In the genomic region with DNA sequence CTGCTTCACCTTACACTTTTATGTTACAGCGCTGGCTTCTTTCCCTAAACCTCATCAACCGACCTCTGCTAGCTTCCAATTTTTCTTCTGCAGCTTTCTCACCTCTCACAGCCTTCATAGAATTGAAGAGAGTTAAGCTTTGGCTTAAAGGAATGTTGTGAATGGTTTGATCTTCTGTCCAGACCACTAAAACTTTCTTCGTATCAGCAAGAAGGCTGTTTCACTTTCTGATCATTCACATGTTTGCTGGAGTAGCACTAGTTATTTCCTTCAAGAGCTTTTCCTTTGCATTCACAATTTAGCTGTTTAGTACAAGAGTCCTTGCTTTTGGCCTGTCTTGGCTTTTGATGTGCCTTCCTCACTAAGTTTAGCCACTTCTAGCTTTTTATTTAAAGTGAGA, we compare ENCODE assay signal across 11 cellular contexts. TPM values are rescaled to one million over a fixed set of nuclear protein-coding genes. Genes with fewer than 3 reads are reported as not detected.
A peak's percentile ranks its signal among the peaks of the same experiment; 100 is the strongest.
DNase-seq lines count a peak whose midpoint lies in the region; ATAC-seq, FAIRE-seq and TF ChIP-seq lines count a peak whose summit lies in the region.
"Had no signal": no experiment of that assay in that cellular context is flagged by ENCODE, and none has a peak within 500 bp of the region (broad histone marks: within the 10 kb centered on the region; RNA-seq: fewer than 3 reads in every experiment).

No MANE protein-coding gene starts in this region.

- peaks cover 35 to 70% (median 69%) of the 10 kb centered on the region in 3 donors for H3K4me1 Mint-ChIP-seq in T-cell
- peaks cover 43 to 62% of the 10 kb centered on the region in 2 donors for H3K4me1 Mint-ChIP-seq in immature natural killer cell

- H3K27ac ChIP-seq in A549 = peak overlapping the region; percentile 22 to 73; a peak in 4 of 6 replicates
- H3K27ac ChIP-seq in thyroid gland = no peak overlapping the region
- H3K27ac ChIP-seq: BLaER1 had no signal

- 79% methylated on average over 3 of the region's 3 CpGs for WGBS in A549 (ENCODE audit: missing lambda C conversion rate)
- 70 to 73% methylated on average over 3 of the region's 3 CpGs for WGBS in thyroid gland, 2 donors

- peaks cover 8% of the 10 kb centered on the region for H3K36me3 Mint-ChIP-seq in T-cell
- H3K36me3 Mint-ChIP-seq in immature natural killer cell = no peaks in the 10 kb centered on the region

- H3K4me3 ChIP-seq in A549 (no peak overlapping the region), thyroid gland (replicated peaks in 1 of 3) (no peak overlapping the region)
- H3K4me3 ChIP-seq: BLaER1 had no signal

- H3K27ac Mint-ChIP-seq in T-cell = peak overlapping the region; percentile 94 to 96
- H3K27ac Mint-ChIP-seq in immature natural killer cell = peak overlapping the region; percentile 74 to 96 (median 93)

- TF ChIP-seq CTCF in A549 (IDR thresholded peaks at IDR 0.05) (no peak), thyroid gland (IDR thresholded peaks at IDR 0.05) (no peak)

- no peak for DNase-seq in A549 (ENCODE audit: low read depth in 1 of 2, low spot score in 1 of 2)
- DNase-seq in T-cell = no peak
- DNase-seq in immature natural killer cell = peak; percentile 17 to 30 (median 18)
- no peak for DNase-seq in NCI-H69 (lab: John Stamatoyannopoulos, UW)
- no peak for DNase-seq in NCI-H2196 treated with DMSO at 0.1 percent for 48 hours (lab: John Stamatoyannopoulos, UW; ENCODE audit: unreplicated experiment)
- no peak for DNase-seq in RKO (ENCODE audit: low spot score)
- DNase-seq in thyroid gland = no peak
- DNase-seq: activated CD8-positive, alpha-beta memory T cell treated with anti-CD3 and anti-CD28 coated beads for 24 hours had no signal

- TF ChIP-seq RAD21 in A549 (conservative IDR thresholded peaks at IDR 0.05 in 1 of 2, IDR thresholded peaks at IDR 0.05 in 1 of 2) = no peak

- peak overlapping the region; percentile 84 for H3K4me2 ChIP-seq in A549
- H3K4me2 ChIP-seq: BLaER1 had no signal

- intact Hi-C loops in thyroid gland (cut with DNase I) = no loop called here

- H3K27me3 ChIP-seq in thyroid gland = no peaks in the 10 kb centered on the region
- H3K27me3 ChIP-seq: BLaER1 had no signal

- H3K27me3 Mint-ChIP-seq in T-cell (no peaks in the 10 kb centered on the region), immature natural killer cell (ENCODE audit: low read depth in 3 of 3) (no peaks in the 10 kb centered on the region)

- H3K9me3 Mint-ChIP-seq in T-cell (no peaks in the 10 kb centered on the region), immature natural killer cell (no peaks in the 10 kb centered on the region)

- no peak for TF ChIP-seq POLR2A in A549 (IDR thresholded peaks at IDR 0.05; ENCODE audit: low read length)
- no peak for TF ChIP-seq POLR2A in thyroid gland (IDR thresholded peaks at IDR 0.05)

- CTCF ChIA-PET in A549 (lab: Yijun Ruan, JAX) (interaction anchor here (0.8 to 1.3 kb wide), 5 partner anchors 135 to 474 kb away, joined by 3 to 4 read pairs (median 3); no protein-coding TSS in a partner anchor), T-cell (lab: Charles Lee) (interaction anchor here (0.5 to 1.3 kb wide), 6 partner anchors 16 to 474 kb away, joined by 3 to 5 read pairs (median 3); a partner anchor contains a TSS)

- POLR2A ChIA-PET in A549 (lab: Yijun Ruan, JAX) (no interaction called here), T-cell (lab: Charles Lee) (interaction anchor here in 1 of 2 donors (0.7 to 1.1 kb wide), 3 partner anchors 18 to 57 kb away, joined by 3 to 5 read pairs (median 3); no protein-coding TSS in a partner anchor)

- H3K9me3 ChIP-seq in A549 (no peaks in the 10 kb centered on the region), thyroid gland (no peaks in the 10 kb centered on the region)

- H3K4me1 ChIP-seq in A549 = peaks cover 98% of the 10 kb centered on the region
- peaks cover 3 to 36% of the 10 kb centered on the region in 2 donors for H3K4me1 ChIP-seq in thyroid gland

- H3K36me3 ChIP-seq in thyroid gland = no peaks in the 10 kb centered on the region

- TF ChIP-seq EP300 in A549 (IDR thresholded peaks at IDR 0.05) = no peak

- H3K4me3 Mint-ChIP-seq in T-cell (peak overlapping the region; percentile 75 to 84 (median 78)), immature natural killer cell (peak overlapping the region; percentile 79 to 93 (median 86))

- ATAC-seq in A549 (no peak), GM21390 (IDR thresholded peaks at IDR 0.05; ENCODE audit: unreplicated experiment) (peak; percentile 36), T-cell (replicated peaks in 1 of 4) (peak in 1 of 4 experiments; percentile 41)

- no peak for FAIRE-seq in A549 (lab: Jason Lieb, UNC)
- FAIRE-seq: islet of Langerhans had no signal

TF ChIP-seq in A549, 52 proteins besides CTCF, POLR2A, EP300 and RAD21:
- TF ChIP-seq, protein P1, sequence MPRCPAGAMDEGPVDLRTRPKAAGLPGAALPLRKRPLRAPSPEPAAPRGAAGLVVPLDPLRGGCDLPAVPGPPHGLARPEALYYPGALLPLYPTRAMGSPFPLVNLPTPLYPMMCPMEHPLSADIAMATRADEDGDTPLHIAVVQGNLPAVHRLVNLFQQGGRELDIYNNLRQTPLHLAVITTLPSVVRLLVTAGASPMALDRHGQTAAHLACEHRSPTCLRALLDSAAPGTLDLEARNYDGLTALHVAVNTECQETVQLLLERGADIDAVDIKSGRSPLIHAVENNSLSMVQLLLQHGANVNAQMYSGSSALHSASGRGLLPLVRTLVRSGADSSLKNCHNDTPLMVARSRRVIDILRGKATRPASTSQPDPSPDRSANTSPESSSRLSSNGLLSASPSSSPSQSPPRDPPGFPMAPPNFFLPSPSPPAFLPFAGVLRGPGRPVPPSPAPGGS (IDR thresholded peaks at IDR 0.05) = no peak
- TF ChIP-seq POLR2AphosphoS2 (conservative IDR thresholded peaks at IDR 0.05; ENCODE audit: low read length) (no peak), ZFP36 (IDR thresholded peaks at IDR 0.05; ENCODE audit: borderline replicate concordance, partially characterized antibody) (no peak), ESRRA (IDR thresholded peaks at IDR 0.05; ENCODE audit: borderline replicate concordance, low read length) (no peak), ZC3H11A (IDR thresholded peaks at IDR 0.05) (no peak), MAZ (IDR thresholded peaks at IDR 0.05; ENCODE audit: borderline replicate concordance, low read depth, low read length) (no peak), ZNF302 (CRISPR knock-in tag; IDR thresholded peaks at IDR 0.05) (no peak), HOXB5 (CRISPR knock-in tag; IDR thresholded peaks at IDR 0.05) (no peak), CHD4 (IDR thresholded peaks at IDR 0.05; ENCODE audit: borderline replicate concordance) (no peak), RNF2 (IDR thresholded peaks at IDR 0.05; ENCODE audit: borderline replicate concordance, low read depth) (no peak)
- TF ChIP-seq, protein P2, sequence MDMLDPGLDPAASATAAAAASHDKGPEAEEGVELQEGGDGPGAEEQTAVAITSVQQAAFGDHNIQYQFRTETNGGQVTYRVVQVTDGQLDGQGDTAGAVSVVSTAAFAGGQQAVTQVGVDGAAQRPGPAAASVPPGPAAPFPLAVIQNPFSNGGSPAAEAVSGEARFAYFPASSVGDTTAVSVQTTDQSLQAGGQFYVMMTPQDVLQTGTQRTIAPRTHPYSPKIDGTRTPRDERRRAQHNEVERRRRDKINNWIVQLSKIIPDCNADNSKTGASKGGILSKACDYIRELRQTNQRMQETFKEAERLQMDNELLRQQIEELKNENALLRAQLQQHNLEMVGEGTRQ (IDR thresholded peaks at IDR 0.05) = no peak

RNA-seq across cellular contexts. Expression of a gene that starts 49.5 kb away (rescaled TPM):
- polyA plus RNA-seq in A549 (2011; rRNA removed) (73.0 and 79.5 TPM in 2 replicates), A549 (2017; fragmentation: RNase III; extraction: RNeasy Plus Mini Kit Qiagen cat#74134 plus additional on column Dnase treatment) (46.5 to 48.8 TPM (median 48.2 TPM) in 3 replicates), immature natural killer cell (100 to 1,000 TPM in 1 of 3 donors, 10 to 100 TPM in 2; 87.3 to 142 (median 92.6) TPM)
- 14.9 and 18.7 TPM in 2 replicates for polyA plus RNA-seq in A549 (2012; cell fraction: cytosol; rRNA removed)
- polyA plus RNA-seq in A549 (2012; cell fraction: nucleus; rRNA removed) = 10.0 and 13.8 TPM in 2 replicates
- polyA minus RNA-seq in A549 (2011; rRNA and poly(A)+ RNA removed) = 82.2 and 84.0 TPM in 2 replicates
- total RNA-seq in T-cell (100 to 1,000 TPM; 108 to 156 (median 122) TPM), thyroid gland (10 to 100 TPM; 59.4 to 67.7 (median 65.3) TPM)

Comparison
In these comparisons a context has a peak if more than half of its experiments do, and no peak if none do; other contexts are left out.
1. DNase-seq: peak in immature natural killer cell (3 of 3); none in A549 (0 of 2), T-cell (0 of 34), NCI-H69 (single experiment), NCI-H2196 treated with DMSO at 0.1 percent for 48 hours (single experiment), RKO (single experiment) and thyroid gland (0 of 2).
2. H3K27ac ChIP-seq: peak in A549 (2 of 2); none in thyroid gland (0 of 3).